Comparison of ENCODE assay signal across 8 cellular contexts in genomic region chr15:76340802-76341365, GRCh38. TPM values are rescaled to one million over a fixed set of nuclear protein-coding genes. Genes with fewer than 3 reads are reported as not detected.
DNase-seq lines count a peak whose midpoint lies in the region; ATAC-seq, FAIRE-seq and TF ChIP-seq lines count a peak whose summit lies in the region.
"Had no signal": no experiment of that assay in that cellular context is flagged by ENCODE, and none has a peak within 500 bp of the region (broad histone marks: within the 10 kb centered on the region; RNA-seq: fewer than 3 reads in every experiment).

No MANE protein-coding gene starts in this region.

- 1 to 3% methylated on average over 27 to 35 of the region's 35 CpGs for WGBS in endodermal cell (ENCODE audit: insufficient coverage in 1 of 2, insufficient read length in 1 of 2), 2 experiments

- H3K36me3 Mint-ChIP-seq in endodermal cell (ENCODE audit: low read depth) (no peaks in the 10 kb centered on the region), osteocyte (ENCODE audit: unreplicated experiment) (peaks cover 2% of the 10 kb centered on the region)

- H3K4me1 ChIP-seq in endodermal cell (ENCODE audit: control insufficient read depth, insufficient read depth, low read length): peaks cover 3% of the 10 kb centered on the region

- no peak for TF ChIP-seq POLR2A in GM12892 (IDR thresholded peaks at IDR 0.05; ENCODE audit: low read depth, low read length)

- H3K9me3 Mint-ChIP-seq in endodermal cell: peaks cover 2% of the 10 kb centered on the region
- H3K9me3 Mint-ChIP-seq in osteocyte (ENCODE audit: unreplicated experiment): no peaks in the 10 kb centered on the region

- peak overlapping the region; percentile 72 for H3K4me3 ChIP-seq in endodermal cell (ENCODE audit: low read length)
- H3K4me3 ChIP-seq: PC-9 had no signal

- peak overlapping the region; percentile 57 for H3K4me3 Mint-ChIP-seq in endodermal cell
- H3K4me3 Mint-ChIP-seq in osteocyte (ENCODE audit: unreplicated experiment): peak overlapping the region; percentile 68

- H3K27me3 ChIP-seq in endodermal cell (ENCODE audit: control insufficient read depth, insufficient read depth, low read length, poor library complexity, severe bottlenecking): peaks cover 100% of the 10 kb centered on the region

- peaks cover 95% of the 10 kb centered on the region for H3K27me3 Mint-ChIP-seq in endodermal cell (ENCODE audit: insufficient read depth)
- H3K27me3 Mint-ChIP-seq in osteocyte (ENCODE audit: unreplicated experiment): peaks cover 80% of the 10 kb centered on the region

- ATAC-seq in HG03565 (IDR thresholded peaks at IDR 0.05; ENCODE audit: unreplicated experiment): no peak

- no peak overlapping the region for H3K27ac Mint-ChIP-seq in endodermal cell
- no peak overlapping the region for H3K27ac Mint-ChIP-seq in osteocyte (ENCODE audit: unreplicated experiment)

- FAIRE-seq in GM12892 (lab: Jason Lieb, UNC): peak; percentile 93

- H3K9ac ChIP-seq in endodermal cell (ENCODE audit: extremely low read depth, low read length, poor library complexity, severe bottlenecking): no peak overlapping the region

- H3K36me3 ChIP-seq in endodermal cell (ENCODE audit: control insufficient read depth, insufficient read depth, low read length): no peaks in the 10 kb centered on the region

- DNase-seq in GM12892 (ENCODE audit: insufficient read length) (no peak), T-helper 1 cell (peak in 3 of 5 donors; percentile 26 to 67 (median 41)), endodermal cell (peak; percentile 88), osteocyte (ENCODE audit: extremely low spot score, unreplicated experiment) (peak; percentile 83), anterior cingulate cortex (lab: John Stamatoyannopoulos, UW) (no peak), hepatic stellate cell (ENCODE audit: low spot score) (no peak)

- no peaks in the 10 kb centered on the region for H3K9me3 ChIP-seq in endodermal cell (ENCODE audit: control insufficient read depth, low read length)

- no peak overlapping the region for H3K27ac ChIP-seq in endodermal cell (ENCODE audit: low read depth, low read length)
- H3K27ac ChIP-seq: PC-9 had no signal

- H3K4me1 Mint-ChIP-seq in endodermal cell (peaks cover 36% of the 10 kb centered on the region), osteocyte (ENCODE audit: unreplicated experiment) (peaks cover 46% of the 10 kb centered on the region)

- TF ChIP-seq CTCF in endodermal cell (conservative IDR thresholded peaks at IDR 0.05): peak; percentile 72
- no peak for TF ChIP-seq CTCF in osteocyte (IDR thresholded peaks at IDR 0.05)

RNA-seq across cellular contexts. Expression of gene ISL2, which starts 4.3 kb away (rescaled TPM):
- polyA plus RNA-seq in GM12892 (2012; ENCODE audit: missing spikeins): 0.42 TPM
- total RNA-seq in endodermal cell (under 1 TPM; 0.51 to 0.66 TPM), osteocyte (not detected in 2 replicates)
- 0.25 TPM for polyA plus RNA-seq in endodermal cell (2013, experiment 1 of 2)
- polyA plus RNA-seq in endodermal cell (2013, experiment 2 of 2): not detected

RNA-seq across cellular contexts. Expression of gene ETFA, which starts 29.6 kb away (rescaled TPM):
- polyA plus RNA-seq in GM12892 (2012; ENCODE audit: missing spikeins): 284 TPM
- 100 to 1,000 TPM; 142 to 157 TPM for total RNA-seq in endodermal cell
- polyA plus RNA-seq in endodermal cell (2013, experiment 1 of 2): 98.2 TPM
- polyA plus RNA-seq in endodermal cell (2013, experiment 2 of 2): 87.0 TPM
- total RNA-seq in osteocyte: 98.2 and 102 TPM in 2 replicates

Comparison
In these comparisons a context has a peak if more than half of its experiments do, and no peak if none do; other contexts are left out.
1. DNase-seq: peak in T-helper 1 cell (3 of 5), endodermal cell (single experiment) and osteocyte (single experiment); none in GM12892 (single experiment), anterior cingulate cortex (0 of 58) and hepatic stellate cell (single experiment).